Comparison of ENCODE assay signal across 9 cellular contexts in the genomic region with DNA sequence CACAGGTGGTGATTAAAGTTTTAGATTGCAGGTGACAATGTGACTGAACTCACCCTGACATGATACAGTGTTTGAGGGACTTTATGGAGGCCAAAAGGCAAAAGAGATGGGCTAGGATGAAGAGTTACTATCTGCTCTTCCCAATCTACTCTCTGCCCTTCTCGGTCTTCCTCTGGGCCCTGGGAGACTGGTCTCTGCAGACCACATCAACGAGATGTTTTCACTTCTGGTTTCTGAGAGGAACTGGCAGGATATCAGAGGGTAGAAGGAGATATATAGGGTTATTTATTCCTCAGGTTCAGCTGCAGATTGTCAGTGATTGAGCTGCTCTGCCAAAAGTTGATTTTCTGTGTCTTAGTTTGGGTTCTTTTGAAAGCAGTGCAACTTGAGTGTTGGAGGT.
A peak's percentile ranks its signal among the peaks of the same experiment; 100 is the strongest.
DNase-seq lines count a peak whose midpoint lies in the region; ATAC-seq and FAIRE-seq lines count a peak whose summit lies in the region.
"Had no signal": no experiment of that assay in that cellular context is flagged by ENCODE, and none has a peak within 500 bp of the region (broad histone marks: within the 10 kb centered on the region; RNA-seq: fewer than 3 reads in every experiment).

No MANE protein-coding gene starts in this region.

- no peaks in the 10 kb centered on the region for H3K27me3 Mint-ChIP-seq in central memory CD8-positive, alpha-beta T cell

- ATAC-seq in GM21515 (IDR thresholded peaks at IDR 0.05; ENCODE audit: unreplicated experiment) (peak; percentile 75), HG03457 (IDR thresholded peaks at IDR 0.05; ENCODE audit: unreplicated experiment) (peak; percentile 77), GM19455 (IDR thresholded peaks at IDR 0.05; ENCODE audit: unreplicated experiment) (no peak), HG02623 (IDR thresholded peaks at IDR 0.05; ENCODE audit: unreplicated experiment) (no peak)
- ATAC-seq in central memory CD8-positive, alpha-beta T cell (replicated peaks; ENCODE audit: extremely low read depth, poor library complexity, severe bottlenecking): peak; percentile 60

- no peaks in the 10 kb centered on the region for H3K9me3 Mint-ChIP-seq in central memory CD8-positive, alpha-beta T cell

- DNase-seq in GM18507 (ENCODE audit: extremely low spot score, insufficient read length, low read depth): no peak
- no peak for DNase-seq in central memory CD8-positive, alpha-beta T cell (ENCODE audit: low spot score in 2 of 2)
- DNase-seq in stimulated activated CD4-positive, alpha-beta T cell treated with anti-CD3 and anti-CD28 coated beads, Interleukin-4, amount 100 ng/mL, for 4 hours: no peak
- no peak for DNase-seq in NCI-H1417 treated with DMSO at 0.1 percent for 48 hours (lab: John Stamatoyannopoulos, UW)
- DNase-seq: pancreas had no signal

- no peaks in the 10 kb centered on the region for H3K36me3 Mint-ChIP-seq in central memory CD8-positive, alpha-beta T cell (ENCODE audit: insufficient read depth)

- no peak overlapping the region for H3K4me3 Mint-ChIP-seq in central memory CD8-positive, alpha-beta T cell

- H3K4me1 Mint-ChIP-seq in central memory CD8-positive, alpha-beta T cell: peaks cover 49% of the 10 kb centered on the region

- H3K27ac Mint-ChIP-seq in central memory CD8-positive, alpha-beta T cell (ENCODE audit: low read depth): peak overlapping the region; percentile 51

- peak; percentile 84 for FAIRE-seq in GM18507 (lab: Jason Lieb, UNC)
- FAIRE-seq: pancreas had no signal

Comparison
In these comparisons a context has a peak if more than half of its experiments do, and no peak if none do; other contexts are left out.
1. ATAC-seq: peak in GM21515 (single experiment), HG03457 (single experiment) and central memory CD8-positive, alpha-beta T cell (single experiment); none in GM19455 (single experiment) and HG02623 (single experiment).